ENCODE assay signal across 2 cellular contexts in genomic region chr7:116384936-116385635, GRCh38.
A peak's percentile ranks its signal among the peaks of the same experiment; 100 is the strongest.
TF ChIP-seq lines count a peak whose summit lies in the region.

No MANE protein-coding gene starts in this region.

TF ChIP-seq in A549, 52 proteins besides CTCF, POLR2A, EP300 and RAD21:
- TF ChIP-seq, protein P1, sequence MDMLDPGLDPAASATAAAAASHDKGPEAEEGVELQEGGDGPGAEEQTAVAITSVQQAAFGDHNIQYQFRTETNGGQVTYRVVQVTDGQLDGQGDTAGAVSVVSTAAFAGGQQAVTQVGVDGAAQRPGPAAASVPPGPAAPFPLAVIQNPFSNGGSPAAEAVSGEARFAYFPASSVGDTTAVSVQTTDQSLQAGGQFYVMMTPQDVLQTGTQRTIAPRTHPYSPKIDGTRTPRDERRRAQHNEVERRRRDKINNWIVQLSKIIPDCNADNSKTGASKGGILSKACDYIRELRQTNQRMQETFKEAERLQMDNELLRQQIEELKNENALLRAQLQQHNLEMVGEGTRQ (IDR thresholded peaks at IDR 0.05), result no peak
- TF ChIP-seq CEBPB (IDR thresholded peaks at IDR 0.05), result 0 out of 4 replicates have a peak, but pooled peaks of 1 of the 2 experiments have one; percentile 1
TF ChIP-seq in A549: peak in this region for 1.

TF ChIP-seq in GM23338, 12 proteins besides CTCF, POLR2A, EP300 and RAD21:
- TF ChIP-seq, protein P2, sequence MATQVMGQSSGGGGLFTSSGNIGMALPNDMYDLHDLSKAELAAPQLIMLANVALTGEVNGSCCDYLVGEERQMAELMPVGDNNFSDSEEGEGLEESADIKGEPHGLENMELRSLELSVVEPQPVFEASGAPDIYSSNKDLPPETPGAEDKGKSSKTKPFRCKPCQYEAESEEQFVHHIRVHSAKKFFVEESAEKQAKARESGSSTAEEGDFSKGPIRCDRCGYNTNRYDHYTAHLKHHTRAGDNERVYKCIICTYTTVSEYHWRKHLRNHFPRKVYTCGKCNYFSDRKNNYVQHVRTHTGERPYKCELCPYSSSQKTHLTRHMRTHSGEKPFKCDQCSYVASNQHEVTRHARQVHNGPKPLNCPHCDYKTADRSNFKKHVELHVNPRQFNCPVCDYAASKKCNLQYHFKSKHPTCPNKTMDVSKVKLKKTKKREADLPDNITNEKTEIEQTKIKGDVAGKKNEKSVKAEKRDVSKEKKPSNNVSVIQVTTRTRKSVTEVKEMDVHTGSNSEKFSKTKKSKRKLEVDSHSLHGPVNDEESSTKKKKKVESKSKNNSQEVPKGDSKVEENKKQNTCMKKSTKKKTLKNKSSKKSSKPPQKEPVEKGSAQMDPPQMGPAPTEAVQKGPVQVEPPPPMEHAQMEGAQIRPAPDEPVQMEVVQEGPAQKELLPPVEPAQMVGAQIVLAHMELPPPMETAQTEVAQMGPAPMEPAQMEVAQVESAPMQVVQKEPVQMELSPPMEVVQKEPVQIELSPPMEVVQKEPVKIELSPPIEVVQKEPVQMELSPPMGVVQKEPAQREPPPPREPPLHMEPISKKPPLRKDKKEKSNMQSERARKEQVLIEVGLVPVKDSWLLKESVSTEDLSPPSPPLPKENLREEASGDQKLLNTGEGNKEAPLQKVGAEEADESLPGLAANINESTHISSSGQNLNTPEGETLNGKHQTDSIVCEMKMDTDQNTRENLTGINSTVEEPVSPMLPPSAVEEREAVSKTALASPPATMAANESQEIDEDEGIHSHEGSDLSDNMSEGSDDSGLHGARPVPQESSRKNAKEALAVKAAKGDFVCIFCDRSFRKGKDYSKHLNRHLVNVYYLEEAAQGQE (IDR thresholded peaks at IDR 0.05; ENCODE audit: unreplicated experiment), result no peak
- TF ChIP-seq STAT1 (IDR thresholded peaks at IDR 0.05; ENCODE audit: unreplicated experiment), result no peak
- no peak for TF ChIP-seq ZNF331 (CRISPR knock-in tag; IDR thresholded peaks at IDR 0.05; ENCODE audit: low read depth)
- TF ChIP-seq EZH2phosphoT487 (IDR thresholded peaks at IDR 0.05; ENCODE audit: unreplicated experiment), result no peak
- no peak for TF ChIP-seq CREB1 (CRISPR knock-in tag; IDR thresholded peaks at IDR 0.05; ENCODE audit: low read depth)
- TF ChIP-seq JUNB (IDR thresholded peaks at IDR 0.05; ENCODE audit: unreplicated experiment), result no peak
- no peak for TF ChIP-seq NANOG (IDR thresholded peaks at IDR 0.05; ENCODE audit: borderline replicate concordance)
- no peak for TF ChIP-seq EZH2 (IDR thresholded peaks at IDR 0.05; ENCODE audit: low read depth, unreplicated experiment)
- TF ChIP-seq ZNF114 (CRISPR knock-in tag; IDR thresholded peaks at IDR 0.05), result no peak
- TF ChIP-seq, protein P3, sequence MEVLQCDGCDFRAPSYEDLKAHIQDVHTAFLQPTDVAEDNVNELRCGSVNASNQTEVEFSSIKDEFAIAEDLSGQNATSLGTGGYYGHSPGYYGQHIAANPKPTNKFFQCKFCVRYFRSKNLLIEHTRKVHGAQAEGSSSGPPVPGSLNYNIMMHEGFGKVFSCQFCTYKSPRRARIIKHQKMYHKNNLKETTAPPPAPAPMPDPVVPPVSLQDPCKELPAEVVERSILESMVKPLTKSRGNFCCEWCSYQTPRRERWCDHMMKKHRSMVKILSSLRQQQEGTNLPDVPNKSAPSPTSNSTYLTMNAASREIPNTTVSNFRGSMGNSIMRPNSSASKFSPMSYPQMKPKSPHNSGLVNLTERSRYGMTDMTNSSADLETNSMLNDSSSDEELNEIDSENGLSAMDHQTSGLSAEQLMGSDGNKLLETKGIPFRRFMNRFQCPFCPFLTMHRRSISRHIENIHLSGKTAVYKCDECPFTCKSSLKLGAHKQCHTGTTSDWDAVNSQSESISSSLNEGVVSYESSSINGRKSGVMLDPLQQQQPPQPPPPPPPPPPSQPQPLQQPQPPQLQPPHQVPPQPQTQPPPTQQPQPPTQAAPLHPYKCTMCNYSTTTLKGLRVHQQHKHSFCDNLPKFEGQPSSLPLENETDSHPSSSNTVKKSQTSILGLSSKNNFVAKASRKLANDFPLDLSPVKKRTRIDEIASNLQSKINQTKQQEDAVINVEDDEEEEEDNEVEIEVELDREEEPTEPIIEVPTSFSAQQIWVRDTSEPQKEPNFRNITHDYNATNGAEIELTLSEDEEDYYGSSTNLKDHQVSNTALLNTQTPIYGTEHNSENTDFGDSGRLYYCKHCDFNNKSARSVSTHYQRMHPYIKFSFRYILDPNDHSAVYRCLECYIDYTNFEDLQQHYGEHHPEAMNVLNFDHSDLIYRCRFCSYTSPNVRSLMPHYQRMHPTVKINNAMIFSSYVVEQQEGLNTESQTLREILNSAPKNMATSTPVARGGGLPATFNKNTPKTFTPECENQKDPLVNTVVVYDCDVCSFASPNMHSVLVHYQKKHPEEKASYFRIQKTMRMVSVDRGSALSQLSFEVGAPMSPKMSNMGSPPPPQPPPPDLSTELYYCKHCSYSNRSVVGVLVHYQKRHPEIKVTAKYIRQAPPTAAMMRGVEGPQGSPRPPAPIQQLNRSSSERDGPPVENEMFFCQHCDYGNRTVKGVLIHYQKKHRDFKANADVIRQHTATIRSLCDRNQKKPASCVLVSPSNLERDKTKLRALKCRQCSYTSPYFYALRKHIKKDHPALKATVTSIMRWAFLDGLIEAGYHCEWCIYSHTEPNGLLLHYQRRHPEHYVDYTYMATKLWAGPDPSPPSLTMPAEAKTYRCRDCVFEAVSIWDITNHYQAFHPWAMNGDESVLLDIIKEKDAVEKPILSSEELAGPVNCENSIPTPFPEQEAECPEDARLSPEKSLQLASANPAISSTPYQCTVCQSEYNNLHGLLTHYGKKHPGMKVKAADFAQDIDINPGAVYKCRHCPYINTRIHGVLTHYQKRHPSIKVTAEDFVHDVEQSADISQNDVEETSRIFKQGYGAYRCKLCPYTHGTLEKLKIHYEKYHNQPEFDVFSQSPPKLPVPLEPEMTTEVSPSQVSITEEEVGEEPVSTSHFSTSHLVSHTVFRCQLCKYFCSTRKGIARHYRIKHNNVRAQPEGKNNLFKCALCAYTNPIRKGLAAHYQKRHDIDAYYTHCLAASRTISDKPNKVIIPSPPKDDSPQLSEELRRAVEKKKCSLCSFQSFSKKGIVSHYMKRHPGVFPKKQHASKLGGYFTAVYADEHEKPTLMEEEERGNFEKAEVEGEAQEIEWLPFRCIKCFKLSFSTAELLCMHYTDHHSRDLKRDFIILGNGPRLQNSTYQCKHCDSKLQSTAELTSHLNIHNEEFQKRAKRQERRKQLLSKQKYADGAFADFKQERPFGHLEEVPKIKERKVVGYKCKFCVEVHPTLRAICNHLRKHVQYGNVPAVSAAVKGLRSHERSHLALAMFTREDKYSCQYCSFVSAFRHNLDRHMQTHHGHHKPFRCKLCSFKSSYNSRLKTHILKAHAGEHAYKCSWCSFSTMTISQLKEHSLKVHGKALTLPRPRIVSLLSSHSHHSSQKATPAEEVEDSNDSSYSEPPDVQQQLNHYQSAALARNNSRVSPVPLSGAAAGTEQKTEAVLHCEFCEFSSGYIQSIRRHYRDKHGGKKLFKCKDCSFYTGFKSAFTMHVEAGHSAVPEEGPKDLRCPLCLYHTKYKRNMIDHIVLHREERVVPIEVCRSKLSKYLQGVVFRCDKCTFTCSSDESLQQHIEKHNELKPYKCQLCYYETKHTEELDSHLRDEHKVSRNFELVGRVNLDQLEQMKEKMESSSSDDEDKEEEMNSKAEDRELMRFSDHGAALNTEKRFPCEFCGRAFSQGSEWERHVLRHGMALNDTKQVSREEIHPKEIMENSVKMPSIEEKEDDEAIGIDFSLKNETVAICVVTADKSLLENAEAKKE (CRISPR knock-in tag; IDR thresholded peaks at IDR 0.05), result no peak
- TF ChIP-seq, protein P4, sequence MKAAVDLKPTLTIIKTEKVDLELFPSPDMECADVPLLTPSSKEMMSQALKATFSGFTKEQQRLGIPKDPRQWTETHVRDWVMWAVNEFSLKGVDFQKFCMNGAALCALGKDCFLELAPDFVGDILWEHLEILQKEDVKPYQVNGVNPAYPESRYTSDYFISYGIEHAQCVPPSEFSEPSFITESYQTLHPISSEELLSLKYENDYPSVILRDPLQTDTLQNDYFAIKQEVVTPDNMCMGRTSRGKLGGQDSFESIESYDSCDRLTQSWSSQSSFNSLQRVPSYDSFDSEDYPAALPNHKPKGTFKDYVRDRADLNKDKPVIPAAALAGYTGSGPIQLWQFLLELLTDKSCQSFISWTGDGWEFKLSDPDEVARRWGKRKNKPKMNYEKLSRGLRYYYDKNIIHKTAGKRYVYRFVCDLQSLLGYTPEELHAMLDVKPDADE (IDR thresholded peaks at IDR 0.05), result no peak
- no peak for TF ChIP-seq POLR2AphosphoS5 (IDR thresholded peaks at IDR 0.05; ENCODE audit: low read depth)
